8 cellular contexts compared by ENCODE assay signal in the genomic region with DNA sequence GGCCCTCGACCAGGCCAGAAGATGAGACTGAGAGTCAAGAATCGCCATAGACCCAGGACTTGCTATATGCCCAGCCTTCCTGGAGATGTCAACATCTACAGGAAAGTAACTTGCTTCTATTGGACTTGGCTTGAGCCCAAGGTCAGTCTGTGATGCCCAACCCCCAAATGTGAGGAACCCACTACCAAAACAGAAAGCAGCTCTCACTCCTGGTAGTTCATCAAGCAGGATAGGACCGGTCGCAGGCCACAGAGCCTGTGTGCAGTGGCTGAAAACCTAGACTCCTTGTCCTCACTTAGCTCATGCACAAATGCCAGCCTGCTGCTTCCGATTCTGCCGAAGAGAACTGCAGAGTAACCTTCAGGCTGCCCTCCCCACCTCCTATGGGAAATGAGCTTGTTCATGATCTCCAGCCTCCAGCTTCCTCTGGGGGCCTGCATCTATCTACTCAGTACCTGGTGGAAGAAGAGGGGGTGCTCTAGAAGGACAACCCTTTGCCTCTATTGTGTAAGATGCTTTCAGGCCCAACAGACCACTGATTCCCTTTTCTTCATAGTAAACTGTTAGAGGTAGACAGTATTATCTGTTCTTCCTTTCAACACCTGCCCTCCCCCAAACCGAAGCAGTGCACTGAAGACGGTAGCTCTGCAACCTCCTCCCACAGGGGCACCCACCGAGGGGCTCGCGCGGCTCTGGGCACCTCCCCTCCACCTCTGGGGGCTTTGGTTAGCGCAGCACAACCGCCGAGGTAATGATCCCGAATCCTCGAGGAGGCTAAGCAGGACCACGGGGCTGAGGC. TPM values are rescaled to one million over a fixed set of nuclear protein-coding genes. Genes with fewer than 3 reads are reported as not detected.
A peak's percentile ranks its signal among the peaks of the same experiment; 100 is the strongest.
DNase-seq lines count a peak whose midpoint lies in the region; ATAC-seq and TF ChIP-seq lines count a peak whose summit lies in the region.

No MANE protein-coding gene starts in this region.

- H3K27ac ChIP-seq in CD4-positive, CD25-positive, alpha-beta regulatory T cell (ENCODE audit: insufficient read depth, low read length, poor library complexity, severe bottlenecking) = no peak overlapping the region
- H3K27ac ChIP-seq in SJCRH30 (no peak overlapping the region), osteoblast (ENCODE audit: low read depth, low read length) (no peak overlapping the region)

- peak in 1 of 3 donors; percentile 27 for DNase-seq in CD4-positive, CD25-positive, alpha-beta regulatory T cell
- DNase-seq in SJCRH30 (peak in 1 of 2 experiments; percentile 24), endothelial cell (ENCODE audit: low spot score) (no peak), osteoblast (ENCODE audit: insufficient read length, low spot score, missing footprints) (peak; percentile 84), kidney glomerular epithelial cell (lab: John Stamatoyannopoulos, UW) (no peak), GM10248 (ENCODE audit: extremely low spot score) (no peak)

- H3K27me3 Mint-ChIP-seq in CD4-positive, CD25-positive, alpha-beta regulatory T cell = no peaks in the 10 kb centered on the region
- peaks cover 6% of the 10 kb centered on the region for H3K27me3 Mint-ChIP-seq in endothelial cell (ENCODE audit: unreplicated experiment)

- H3K4me2 ChIP-seq in osteoblast (ENCODE audit: insufficient read depth, low read length) = peak overlapping the region; percentile 84

- H3K4me3 ChIP-seq in CD4-positive, CD25-positive, alpha-beta regulatory T cell (ENCODE audit: low read depth, low read length) = peak overlapping the region; percentile 10
- peak overlapping the region; percentile 89 for H3K4me3 ChIP-seq in SJCRH30
- H3K4me3 ChIP-seq in osteoblast (ENCODE audit: insufficient read depth, low read length) = peak overlapping the region; percentile 81

- no peak for TF ChIP-seq CTCF in endothelial cell (IDR thresholded peaks at IDR 0.05; ENCODE audit: unreplicated experiment)
- no peak for TF ChIP-seq CTCF in osteoblast (IDR thresholded peaks at IDR 0.05; ENCODE audit: extremely low read depth, low read depth, low read length)
- TF ChIP-seq CTCF in GM10248 (IDR thresholded peaks at IDR 0.05; ENCODE audit: control extremely low read depth, extremely low read depth, low read depth, missing control alignments) = no peak

- no peaks in the 10 kb centered on the region for H3K36me3 ChIP-seq in CD4-positive, CD25-positive, alpha-beta regulatory T cell (ENCODE audit: control insufficient read depth, insufficient read depth, low read length)
- H3K36me3 ChIP-seq in SJCRH30 = no peaks in the 10 kb centered on the region
- H3K36me3 ChIP-seq in osteoblast (ENCODE audit: insufficient read depth, low read length) = no peaks in the 10 kb centered on the region

- peaks cover 27% of the 10 kb centered on the region for H3K4me1 ChIP-seq in CD4-positive, CD25-positive, alpha-beta regulatory T cell (ENCODE audit: control insufficient read depth, insufficient read depth, low read length, poor library complexity, severe bottlenecking)
- H3K4me1 ChIP-seq in SJCRH30 (no peaks in the 10 kb centered on the region; the same call in 1 of the 2 replicates), osteoblast (ENCODE audit: insufficient read depth, low read length) (peaks cover 16% of the 10 kb centered on the region)

- no peaks in the 10 kb centered on the region for H3K27me3 ChIP-seq in CD4-positive, CD25-positive, alpha-beta regulatory T cell (ENCODE audit: control insufficient read depth, insufficient read depth, low read length)
- H3K27me3 ChIP-seq in SJCRH30 (no peaks in the 10 kb centered on the region), osteoblast (ENCODE audit: insufficient read depth, low read length) (no peaks in the 10 kb centered on the region)

- H3K9me3 ChIP-seq in CD4-positive, CD25-positive, alpha-beta regulatory T cell (ENCODE audit: control insufficient read depth in 2 of 2, low read length in 2 of 2) = no peaks in the 10 kb centered on the region
- H3K9me3 ChIP-seq in SJCRH30 (replicated peaks) = no peaks in the 10 kb centered on the region
- H3K9me3 ChIP-seq in osteoblast (ENCODE audit: low read depth, low read length) = no peaks in the 10 kb centered on the region

- CTCF ChIA-PET in GM10248 (lab: Yijun Ruan, JAX) = interaction anchor here (0.8 to 6.2 kb wide), 11 partner anchors 8 to 146 kb away, joined by 3 to 47 read pairs (median 4); no protein-coding TSS in a partner anchor

- ATAC-seq in CD4-positive, CD25-positive, alpha-beta regulatory T cell (ENCODE audit: low read depth in 2 of 2) = no peak
- ATAC-seq in GM21367 (IDR thresholded peaks at IDR 0.05; ENCODE audit: unreplicated experiment) (peak; percentile 2), HG02973 (IDR thresholded peaks at IDR 0.05; ENCODE audit: unreplicated experiment) (no peak)

- H3K4me1 Mint-ChIP-seq in CD4-positive, CD25-positive, alpha-beta regulatory T cell = peaks cover 6 to 34% (median 13%) of the 10 kb centered on the region in 4 donors
- peaks cover 12% of the 10 kb centered on the region for H3K4me1 Mint-ChIP-seq in endothelial cell (ENCODE audit: unreplicated experiment)

- H3K9me3 Mint-ChIP-seq in CD4-positive, CD25-positive, alpha-beta regulatory T cell = no peaks in the 10 kb centered on the region
- H3K9me3 Mint-ChIP-seq in endothelial cell (ENCODE audit: unreplicated experiment) = no peaks in the 10 kb centered on the region

- H3K27ac Mint-ChIP-seq in CD4-positive, CD25-positive, alpha-beta regulatory T cell = peak overlapping the region in 2 of 3 donors; percentile 75 to 79
- H3K27ac Mint-ChIP-seq in endothelial cell (ENCODE audit: unreplicated experiment) = no peak overlapping the region

- no peaks in the 10 kb centered on the region for H3K36me3 Mint-ChIP-seq in CD4-positive, CD25-positive, alpha-beta regulatory T cell
- no peaks in the 10 kb centered on the region for H3K36me3 Mint-ChIP-seq in endothelial cell (ENCODE audit: low read depth, unreplicated experiment)

- H3K79me2 ChIP-seq in osteoblast (ENCODE audit: insufficient read depth, low read length) = peaks cover 36% of the 10 kb centered on the region

- H4K20me1 ChIP-seq in osteoblast (ENCODE audit: insufficient read depth, low read length) = no peaks in the 10 kb centered on the region

- POLR2A ChIA-PET in GM10248 (lab: Yijun Ruan, JAX) = interaction anchor here (0.6 kb wide), 1 partner anchor 16 kb away, joined by 3 read pairs; no protein-coding TSS in a partner anchor

- peak overlapping the region; percentile 89 for H2AFZ ChIP-seq in osteoblast (ENCODE audit: low read length)

- peak overlapping the region; percentile 66 to 92 (median 80) for H3K4me3 Mint-ChIP-seq in CD4-positive, CD25-positive, alpha-beta regulatory T cell
- H3K4me3 Mint-ChIP-seq in endothelial cell (ENCODE audit: unreplicated experiment) = peak overlapping the region; percentile 85

RNA-seq across cellular contexts. Expression of gene ACOT7, which starts 1.3 kb away (rescaled TPM):
- 9.6 TPM for total RNA-seq in CD4-positive, CD25-positive, alpha-beta regulatory T cell
- 10 to 100 TPM in 2 of 4 donors, 1 to 10 TPM in 2; 9.3 to 13.6 (median 9.9) TPM for polyA plus RNA-seq in CD4-positive, CD25-positive, alpha-beta regulatory T cell
- total RNA-seq in SJCRH30 (2014; rRNA removed; shearing (Covaris generic)) = 51.2 and 51.8 TPM in 2 replicates
- 35.1 TPM for total RNA-seq in endothelial cell (ENCODE audit: unreplicated experiment)
- total RNA-seq in osteoblast = 9.1 and 10.9 TPM in 2 replicates

RNA-seq across cellular contexts. Expression of gene HES2, which starts 27.4 kb away (rescaled TPM):
- total RNA-seq in CD4-positive, CD25-positive, alpha-beta regulatory T cell = not detected
- polyA plus RNA-seq in CD4-positive, CD25-positive, alpha-beta regulatory T cell = not detected
- not detected in 2 replicates for total RNA-seq in SJCRH30 (2014; rRNA removed; shearing (Covaris generic))
- total RNA-seq in endothelial cell (ENCODE audit: unreplicated experiment) (0.10 TPM), osteoblast (not detected in 2 replicates)

RNA-seq across cellular contexts. Expression of gene ESPN, which starts 32.3 kb away (rescaled TPM):
- 3.7 TPM for total RNA-seq in CD4-positive, CD25-positive, alpha-beta regulatory T cell
- under 1 TPM; 0.22 to 0.25 (median 0.22) TPM for polyA plus RNA-seq in CD4-positive, CD25-positive, alpha-beta regulatory T cell
- 0.30 and 0.55 TPM in 2 replicates for total RNA-seq in SJCRH30 (2014; rRNA removed; shearing (Covaris generic))
- total RNA-seq in endothelial cell (ENCODE audit: unreplicated experiment) (0.36 TPM), osteoblast (not detected in 2 replicates)

Comparison
In these comparisons a context has a peak if more than half of its experiments do, and no peak if none do; other contexts are left out.
1. H3K4me3 ChIP-seq: peak in every context shown above with its lines; median percentile 89 in SJCRH30; 81 in osteoblast; 10 in CD4-positive, CD25-positive, alpha-beta regulatory T cell.